In genomic region chr1:239843556-239843955, GRCh38 we compare ENCODE assay signal across 21 cellular contexts.
A peak's percentile ranks its signal among the peaks of the same experiment; 100 is the strongest.
DNase-seq lines count a peak whose midpoint lies in the region; ATAC-seq and TF ChIP-seq lines count a peak whose summit lies in the region.
"Had no signal": no experiment of that assay in that cellular context is flagged by ENCODE, and none has a peak within 500 bp of the region (broad histone marks: within the 10 kb centered on the region; RNA-seq: fewer than 3 reads in every experiment).

No MANE protein-coding gene starts in this region.

- H3K27ac ChIP-seq in MM.1S (ENCODE audit: low read length): peak overlapping the region; percentile 39; the same call in 1 of the 2 replicates
- H3K27ac ChIP-seq: A549, GM23248 had no signal

- ATAC-seq in HG02798 (IDR thresholded peaks at IDR 0.05; ENCODE audit: poor library complexity, unreplicated experiment) (no peak), HG03097 (IDR thresholded peaks at IDR 0.05; ENCODE audit: low FRiP score, unreplicated experiment) (no peak)
- ATAC-seq: A549 had no signal

- H4K20me1 ChIP-seq in MM.1S (ENCODE audit: insufficient read depth, low read length): no peaks in the 10 kb centered on the region

- no peaks in the 10 kb centered on the region for H3K27me3 ChIP-seq in MM.1S (replicated peaks; ENCODE audit: insufficient read depth, low read length)

- peaks cover 10% of the 10 kb centered on the region; the same call in 1 of the 2 replicates for H3F3A ChIP-seq in MM.1S (ENCODE audit: insufficient read depth, low read length)

- in situ Hi-C loops in KBM-7 (cut with MboI; ENCODE audit: low pct_unique_long_range_greater_than_20kb, low sequenced_read_pairs): no loop called here

- H3K4me3 ChIP-seq in MM.1S (ENCODE audit: low read length): peak overlapping the region; percentile 10; the same call in 1 of the 2 replicates
- H3K4me3 ChIP-seq: A549, GM23248 had no signal

- DNase-seq in KBM-7: peak; percentile 18
- peak; percentile 72 for DNase-seq in MM.1S
- peak; percentile 22 for DNase-seq in OCI-M1 (lab: John Stamatoyannopoulos, UW)
- DNase-seq in SKM-1 treated with dmso at 0.1 percent for 144 hours (lab: John Stamatoyannopoulos, UW; ENCODE audit: unreplicated experiment): peak; percentile 25
- DNase-seq in AG20443 (ENCODE audit: low spot score): no peak
- no peak for DNase-seq in T-helper 1 cell
- DNase-seq: 8988T; ACHN; C1 segment of cervical spinal cord; Calu3; CD4-positive, alpha-beta memory T cell; COR-L47; DMS53; DMS79 treated with DMSO at 0.1 percent for 48 hours; GF-D8; GM23248; H7; HCEC 1CT had no signal

- no peaks in the 10 kb centered on the region for H3K36me3 ChIP-seq in MM.1S (replicated peaks; ENCODE audit: insufficient read depth, low read length)

- H3K9ac ChIP-seq in MM.1S (ENCODE audit: low read length): no peak overlapping the region; the same call in 1 of the 2 replicates
- H3K9ac ChIP-seq: GM23248 had no signal

- no peaks in the 10 kb centered on the region for H3K9me3 ChIP-seq in MM.1S (replicated peaks; ENCODE audit: insufficient read depth, low read length)
- H3K9me3 ChIP-seq: A549 had no signal

- no peaks in the 10 kb centered on the region for H3K9me2 ChIP-seq in MM.1S (replicated peaks; ENCODE audit: insufficient read depth, low read length)

- H3K4me1 ChIP-seq in MM.1S (ENCODE audit: low read length): peaks cover 15% of the 10 kb centered on the region
- H3K4me1 ChIP-seq: A549 had no signal

- TF ChIP-seq CTCF in MM.1S (IDR thresholded peaks at IDR 0.05; ENCODE audit: low read length): no peak

- H3K79me2 ChIP-seq in MM.1S (ENCODE audit: low read length): 0 out of 2 replicates have a peak, but pooled peaks cover 4% of the 10 kb centered on the region

- H3K4me2 ChIP-seq in MM.1S (ENCODE audit: low read depth, low read length): peak overlapping the region; percentile 48; the same call in 1 of the 2 replicates
- H3K4me2 ChIP-seq: A549 had no signal

- H2AFZ ChIP-seq in MM.1S (ENCODE audit: low read length): no peak overlapping the region
- H2AFZ ChIP-seq: GM23248 had no signal

Comparison
In these comparisons a context has a peak if more than half of its experiments do, and no peak if none do; other contexts are left out.
1. DNase-seq: peak in KBM-7 (single experiment), MM.1S (single experiment), OCI-M1 (single experiment) and SKM-1 treated with dmso at 0.1 percent for 144 hours (single experiment); none in AG20443 (single experiment) and T-helper 1 cell (0 of 5).